In the genomic region with DNA sequence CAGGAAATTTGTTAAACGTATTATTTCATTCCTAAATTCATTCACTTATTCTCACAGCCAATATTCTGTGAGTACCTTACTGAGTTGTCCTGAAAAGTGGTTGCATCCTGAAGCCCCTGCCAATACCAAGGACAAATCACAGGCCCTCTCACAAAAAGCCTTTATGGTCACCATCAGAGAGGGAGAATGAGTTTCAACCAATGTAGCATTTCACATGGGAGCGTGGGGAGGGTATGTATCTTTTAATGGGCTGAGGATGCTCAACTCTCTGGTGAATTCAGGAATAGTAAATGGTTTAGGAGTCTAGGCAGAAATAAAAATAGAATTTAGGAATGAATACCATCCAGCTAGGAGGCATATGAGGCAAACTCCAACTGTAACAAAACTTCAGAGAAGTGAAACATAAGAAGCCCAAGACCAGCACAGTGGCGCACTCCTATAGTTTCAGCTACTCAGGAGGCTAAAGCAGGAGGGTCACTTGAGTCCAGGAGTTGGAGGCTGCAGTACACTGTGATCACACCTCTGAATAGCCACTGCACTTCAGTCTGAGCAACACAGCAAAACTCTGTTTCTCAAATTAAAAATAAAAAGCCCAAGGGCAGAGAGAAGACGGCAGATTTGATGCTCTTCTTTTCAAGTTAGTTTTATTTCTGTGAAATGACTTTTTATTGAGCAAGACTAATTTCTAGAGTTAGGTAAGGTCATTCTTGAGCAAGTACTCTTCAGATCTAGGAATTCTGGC, we compare ENCODE assay signal across 17 cellular contexts.
A peak's percentile ranks its signal among the peaks of the same experiment; 100 is the strongest.
DNase-seq lines count a peak whose midpoint lies in the region; ATAC-seq, FAIRE-seq and TF ChIP-seq lines count a peak whose summit lies in the region.
"Had no signal": no experiment of that assay in that cellular context is flagged by ENCODE, and none has a peak within 500 bp of the region (broad histone marks: within the 10 kb centered on the region; RNA-seq: fewer than 3 reads in every experiment).

No MANE protein-coding gene starts in this region.

- H3K4me3 Mint-ChIP-seq in HFFc6: 0 out of 2 replicates have a peak overlapping the region, but pooled peaks have one; percentile 4
- H3K4me3 Mint-ChIP-seq: CD4-positive, CD25-positive, alpha-beta regulatory T cell; CD8-positive, alpha-beta T cell had no signal

- H4K20me1 ChIP-seq in HCT116 (ENCODE audit: insufficient read depth): no peaks in the 10 kb centered on the region
- H4K20me1 ChIP-seq in endothelial cell of umbilical vein (replicated peaks; ENCODE audit: control insufficient read depth, extremely low read depth, insufficient read depth, low read length): no peaks in the 10 kb centered on the region

- H3K9me3 ChIP-seq in HCT116 (ENCODE audit: control insufficient read depth in 1 of 2, insufficient read depth in 1 of 2, low read depth in 1 of 2, low read length in 2 of 2) (no peaks in the 10 kb centered on the region), Panc1 (ENCODE audit: control insufficient read depth, insufficient read depth, low read depth, low read length) (no peaks in the 10 kb centered on the region), endothelial cell of umbilical vein (replicated peaks; ENCODE audit: control insufficient read depth, insufficient read depth, low read length) (no peaks in the 10 kb centered on the region)
- H3K9me3 ChIP-seq: Caco-2 had no signal

- RAD21 ChIA-PET in HCT116 (lab: Charles Lee; ENCODE audit: low non-redundant PET in 1 of 2, low total read pairs in 2 of 2, uncharacterized antibody in 2 of 2, unreplicated experiment in 2 of 2): no interaction called here

- H3K27ac Mint-ChIP-seq in HFFc6: peak overlapping the region; percentile 8; the same call in 1 of the 2 replicates
- H3K27ac Mint-ChIP-seq: CD4-positive, CD25-positive, alpha-beta regulatory T cell; CD8-positive, alpha-beta T cell had no signal

- 0 out of 2 replicates have a peak, but pooled peaks have one; percentile 24 for ATAC-seq in HCT116
- ATAC-seq in Panc1: no peak
- ATAC-seq: CD8-positive, alpha-beta T cell had no signal

- POLR2A ChIA-PET in HCT116 (lab: Charles Lee) (interaction anchor here (0.8 kb wide), 1 partner anchor 46 kb away, joined by 3 read pairs; no protein-coding TSS in a partner anchor), Panc1 (lab: Charles Lee) (no interaction called here), endothelial cell of umbilical vein (lab: Charles Lee) (interaction anchor here (0.6 kb wide), 1 partner anchor 127 kb away, joined by 3 read pairs; no protein-coding TSS in a partner anchor)

- peaks cover 62% of the 10 kb centered on the region for H3K4me1 Mint-ChIP-seq in HFFc6 (ENCODE audit: low read depth)
- H3K4me1 Mint-ChIP-seq: CD4-positive, CD25-positive, alpha-beta regulatory T cell had no signal

- H3K9ac ChIP-seq in HCT116 (ENCODE audit: low read length) (no peak overlapping the region), endothelial cell of umbilical vein (replicated peaks; ENCODE audit: extremely low read depth, insufficient read depth, low read length) (no peak overlapping the region)
- H3K9ac ChIP-seq: GM23248 had no signal

- TF ChIP-seq CTCF in HCT116 (IDR thresholded peaks at IDR 0.05 in 2 of 3, conservative IDR thresholded peaks at IDR 0.05 in 1 of 3; ENCODE audit: borderline replicate concordance in 1 of 3, insufficient read depth in 1 of 3, low read depth in 2 of 3, low read length in 2 of 3) (no peak), HFFc6 (IDR thresholded peaks at IDR 0.05) (no peak), Panc1 (IDR thresholded peaks at IDR 0.05) (no peak), endothelial cell of umbilical vein (IDR thresholded peaks at IDR 0.05; ENCODE audit: extremely low read depth in 1 of 2, insufficient read depth in 1 of 2, low read depth in 1 of 2, low read length in 2 of 2) (no peak)

- BruUV-seq in HCT116 (replicated peaks; lab: Mats Ljungman, UMichigan) (no TSS peak), Panc1 (replicated peaks; lab: Mats Ljungman, UMichigan) (no TSS peak), endothelial cell of umbilical vein (replicated peaks; lab: Mats Ljungman, UMichigan) (no TSS peak)

- H3K9me2 ChIP-seq in HCT116 (ENCODE audit: insufficient read depth): no peaks in the 10 kb centered on the region

- FAIRE-seq in endothelial cell of umbilical vein (lab: Jason Lieb, UNC): no peak
- FAIRE-seq: GM12892, H1 had no signal

- TF ChIP-seq POLR2A in HCT116 (IDR thresholded peaks at IDR 0.05; ENCODE audit: borderline replicate concordance, extremely low read depth, insufficient read depth, insufficient read length) (no peak), endothelial cell of umbilical vein (IDR thresholded peaks at IDR 0.05; ENCODE audit: low read depth, low read length) (peak; percentile 40)

- dilution Hi-C loops in endothelial cell of umbilical vein (cut with MboI; ENCODE audit: extremely low pct_ligation_motif_present, low sequenced_read_pairs): no loop called here

- peaks cover 15 to 22% of the 10 kb centered on the region in 2 experiments; a peak in 3 of 4 replicates for H3K36me3 ChIP-seq in HCT116 (ENCODE audit: control insufficient read depth in 1 of 2, insufficient read depth in 2 of 2, low read length in 2 of 2)
- peaks cover 7% of the 10 kb centered on the region; the same call in 1 of the 2 replicates for H3K36me3 ChIP-seq in Panc1 (ENCODE audit: control insufficient read depth, insufficient read depth, low read length)
- peaks cover 0 to 7% of the 10 kb centered on the region in 2 experiments for H3K36me3 ChIP-seq in endothelial cell of umbilical vein (ENCODE audit: control insufficient read depth in 2 of 2, extremely low read depth in 1 of 2, insufficient read depth in 2 of 2, low read length in 2 of 2)

- H3K9me3 Mint-ChIP-seq in HFFc6: no peaks in the 10 kb centered on the region; the same call in 1 of the 2 replicates
- H3K9me3 Mint-ChIP-seq: CD8-positive, alpha-beta T cell had no signal

- H3K27me3 ChIP-seq in HCT116 (ENCODE audit: insufficient read depth, low read length): no peaks in the 10 kb centered on the region
- no peaks in the 10 kb centered on the region for H3K27me3 ChIP-seq in Panc1 (ENCODE audit: control insufficient read depth, insufficient read depth, low read length)
- no peaks in the 10 kb centered on the region for H3K27me3 ChIP-seq in endothelial cell of umbilical vein (ENCODE audit: control insufficient read depth in 2 of 2, insufficient read depth in 2 of 2, low read length in 2 of 2)

- H3K4me3 ChIP-seq in HCT116 (replicated peaks in 1 of 2; ENCODE audit: low read depth in 1 of 2, low read length in 2 of 2) (no peak overlapping the region), Panc1 (ENCODE audit: low read depth in 2 of 2, low read length in 2 of 2) (no peak overlapping the region), endothelial cell of umbilical vein (replicated peaks in 1 of 3; ENCODE audit: insufficient read depth in 1 of 3, low read depth in 1 of 3, low read length in 3 of 3) (no peak overlapping the region)
- H3K4me3 ChIP-seq: GM23248 had no signal

- no peak overlapping the region; the same call in 1 of the 2 replicates for H3K27ac ChIP-seq in HCT116 (ENCODE audit: low read depth, low read length)
- H3K27ac ChIP-seq in Panc1 (ENCODE audit: low read length): peak overlapping the region; percentile 80
- H3K27ac ChIP-seq in endothelial cell of umbilical vein (ENCODE audit: insufficient read depth, low read depth, low read length): no peak overlapping the region
- H3K27ac ChIP-seq: GM23248 had no signal

- CTCF ChIA-PET in HCT116 (lab: Charles Lee): no interaction called here
- CTCF ChIA-PET in Panc1 (lab: Charles Lee): no interaction called here
- CTCF ChIA-PET in endothelial cell of umbilical vein (lab: Charles Lee): no interaction called here

- H3K4me2 ChIP-seq in HCT116 (ENCODE audit: low read length): no peak overlapping the region
- no peak overlapping the region for H3K4me2 ChIP-seq in endothelial cell of umbilical vein (ENCODE audit: insufficient read depth, low read length)

- DNase-seq in HCT116 (ENCODE audit: low read depth, low spot score): no peak
- DNase-seq in HFFc6: no peak
- DNase-seq in Panc1 (ENCODE audit: low read depth, low spot score): no peak
- DNase-seq in endothelial cell of umbilical vein (ENCODE audit: low read depth, low spot score): no peak
- no peak for DNase-seq in NCI-H1092 treated with DMSO at 0.1 percent for 48 hours (lab: John Stamatoyannopoulos, UW)
- no peak for DNase-seq in amygdala (lab: John Stamatoyannopoulos, UW)
- DNase-seq: C1 segment of cervical spinal cord; Caco-2; CD4-positive, CD25-positive, alpha-beta regulatory T cell; CD8-positive, alpha-beta T cell; DMS153; DND-41; GM23248; H7; HCEC 1CT had no signal

- intact Hi-C loops in HCT116 (cut with micrococcal nuclease): no loop called here
- intact Hi-C loops in Panc1 (cut with micrococcal nuclease; ENCODE audit: unreplicated experiment): no loop called here
- intact Hi-C loops in endothelial cell of umbilical vein (cut with micrococcal nuclease): loop anchor here (10.0 kb wide), 1 partner anchor 432 kb away; no protein-coding TSS in a partner anchor

- H2AFZ ChIP-seq in HCT116 (ENCODE audit: low read depth, low read length, poor library complexity, severe bottlenecking) (no peak overlapping the region), endothelial cell of umbilical vein (ENCODE audit: low read depth, low read length) (no peak overlapping the region)
- H2AFZ ChIP-seq: GM23248 had no signal

- peaks cover 21% of the 10 kb centered on the region for H3K27me3 Mint-ChIP-seq in HFFc6 (ENCODE audit: insufficient read depth)

- in situ Hi-C loops in Panc1 (cut with HindIII; ENCODE audit: low pct_unique_long_range_greater_than_20kb, low sequenced_read_pairs): no loop called here

- peaks cover 49% of the 10 kb centered on the region for H3K36me3 Mint-ChIP-seq in HFFc6 (ENCODE audit: low read depth)
- H3K36me3 Mint-ChIP-seq: CD4-positive, CD25-positive, alpha-beta regulatory T cell; CD8-positive, alpha-beta T cell had no signal

- no peak for TF ChIP-seq RAD21 in HCT116 (IDR thresholded peaks at IDR 0.05; ENCODE audit: low read depth)

- H3K9me1 ChIP-seq in endothelial cell of umbilical vein (replicated peaks; ENCODE audit: control insufficient read depth, extremely low read depth, insufficient read depth, low read length): no peaks in the 10 kb centered on the region

- H3K4me1 ChIP-seq in HCT116 (ENCODE audit: control insufficient read depth in 1 of 2, insufficient read depth in 2 of 2, low read length in 2 of 2) (peaks cover 0 to 4% of the 10 kb centered on the region in 2 experiments; a peak in 1 of 4 replicates), Panc1 (ENCODE audit: control insufficient read depth, insufficient read depth, low read length) (peaks cover 31% of the 10 kb centered on the region), endothelial cell of umbilical vein (ENCODE audit: control insufficient read depth, extremely low read depth, insufficient read depth, low read length) (peaks cover 15% of the 10 kb centered on the region)
- H3K4me1 ChIP-seq: Caco-2 had no signal

- H3K79me2 ChIP-seq in HCT116 (ENCODE audit: insufficient read depth, low read length) (no peaks in the 10 kb centered on the region), endothelial cell of umbilical vein (ENCODE audit: control insufficient read depth, insufficient read depth, low read length) (no peaks in the 10 kb centered on the region)

TF ChIP-seq in HCT116, 20 proteins besides CTCF, POLR2A, EP300 and RAD21 (continues in another document):
- 0 out of 2 replicates have a peak, but pooled peaks have one; percentile 21 for TF ChIP-seq SRF (IDR thresholded peaks at IDR 0.05; ENCODE audit: low read depth)

TF ChIP-seq in endothelial cell of umbilical vein, 7 proteins besides CTCF, POLR2A, EP300 and RAD21:
- TF ChIP-seq JUN (IDR thresholded peaks at IDR 0.05; ENCODE audit: borderline replicate concordance, insufficient read depth, insufficient read length, low read depth): no peak
